ENCODE assay signal across 27 cellular contexts in the genomic region with DNA sequence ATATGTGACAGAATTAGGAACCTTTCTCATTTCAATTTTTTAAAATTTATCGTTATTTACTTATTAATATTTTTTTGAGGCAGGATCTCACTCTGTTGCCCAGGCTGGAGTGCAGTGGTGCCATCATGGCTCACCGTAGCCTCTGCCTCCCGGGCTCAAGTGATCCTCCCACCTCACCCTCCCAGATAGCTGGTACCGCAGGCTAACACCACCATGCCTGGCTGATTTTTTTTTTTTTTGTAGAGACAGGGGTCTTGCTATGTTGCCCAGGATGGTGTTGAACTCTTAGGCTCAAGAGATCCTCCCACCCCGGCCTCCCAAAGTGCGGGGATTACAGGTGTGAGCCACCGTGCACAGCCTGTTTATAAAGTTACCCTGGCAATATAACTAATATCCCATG.
A peak's percentile ranks its signal among the peaks of the same experiment; 100 is the strongest.
DNase-seq lines count a peak whose midpoint lies in the region; ATAC-seq, FAIRE-seq and TF ChIP-seq lines count a peak whose summit lies in the region.
"Had no signal": no experiment of that assay in that cellular context is flagged by ENCODE, and none has a peak within 500 bp of the region (broad histone marks: within the 10 kb centered on the region; RNA-seq: fewer than 3 reads in every experiment).

No MANE protein-coding gene starts in this region.

- CTCF ChIA-PET in A549 (lab: Yijun Ruan, JAX): interaction anchor here (0.8 to 2.2 kb wide), 2 partner anchors 48 to 91 kb away, joined by 4 to 5 read pairs; no protein-coding TSS in a partner anchor

- FAIRE-seq in A549 (lab: Jason Lieb, UNC): no peak
- FAIRE-seq: A204.1, GM12892 had no signal

- peaks cover under 1% of the 10 kb centered on the region for H3K36me3 Mint-ChIP-seq in stimulated activated effector memory CD8-positive, alpha-beta T cell treated with anti-CD3 and anti-CD28 coated beads, Interleukin-12 subunit alpha, Interleukin-12 subunit beta, amount 100 ng/mL, for 72 hours

- POLR2A ChIA-PET in A549 (lab: Yijun Ruan, JAX): interaction anchor here (1.9 kb wide), 1 partner anchor 82 kb away, joined by 5 read pairs; no protein-coding TSS in a partner anchor

- no peak overlapping the region for H3K4me3 Mint-ChIP-seq in stimulated activated effector memory CD8-positive, alpha-beta T cell treated with anti-CD3 and anti-CD28 coated beads, Interleukin-12 subunit alpha, Interleukin-12 subunit beta, amount 100 ng/mL, for 72 hours
- H3K4me3 Mint-ChIP-seq: activated T-cell treated with anti-CD3 and anti-CD28 coated beads, Interleukin-2, amount 50 U/mL, for 24 hours had no signal

- H3K27me3 ChIP-seq in esophagus (ENCODE audit: control insufficient read depth in 1 of 2, insufficient read depth in 2 of 2, low read length in 2 of 2) (no peaks in the 10 kb centered on the region), mucosa of rectum (ENCODE audit: control insufficient read depth in 2 of 2, insufficient read depth in 2 of 2, low read length in 2 of 2) (no peaks in the 10 kb centered on the region), testis (no peaks in the 10 kb centered on the region)

- 90% methylated on average over 7 of the region's 7 CpGs for WGBS in A549 (ENCODE audit: missing lambda C conversion rate)
- 94 to 98% methylated on average over 7 of the region's 7 CpGs for WGBS in esophagus, 2 donors
- 95 to 96% methylated on average over 7 of the region's 7 CpGs for WGBS in testis, 2 donors

- H3K4me1 ChIP-seq in A549: peaks cover 48% of the 10 kb centered on the region
- no peaks in the 10 kb centered on the region for H3K4me1 ChIP-seq in esophagus (ENCODE audit: control insufficient read depth in 2 of 2, insufficient read depth in 2 of 2, low read length in 1 of 2)
- peaks cover 0 to 3% of the 10 kb centered on the region in 2 donors for H3K4me1 ChIP-seq in mucosa of rectum (ENCODE audit: control insufficient read depth in 2 of 2, insufficient read depth in 2 of 2, low read length in 2 of 2)
- peaks cover 5% of the 10 kb centered on the region for H3K4me1 ChIP-seq in testis
- H3K4me1 ChIP-seq: psoas muscle had no signal

- no peak for TF ChIP-seq EP300 in A549 (IDR thresholded peaks at IDR 0.05)

- TF ChIP-seq CTCF in A549 (IDR thresholded peaks at IDR 0.05): no peak
- TF ChIP-seq CTCF in testis (IDR thresholded peaks at IDR 0.05): no peak

- ATAC-seq in A549: no peak
- ATAC-seq in stimulated activated effector memory CD8-positive, alpha-beta T cell treated with anti-CD3 and anti-CD28 coated beads, Interleukin-12 subunit alpha, Interleukin-12 subunit beta, amount 100 ng/mL, for 72 hours: no peak
- ATAC-seq: psoas muscle, Right ventricle myocardium inferior had no signal

- no peak overlapping the region for H3K9ac ChIP-seq in mucosa of rectum (ENCODE audit: low read depth in 1 of 2, low read length in 2 of 2)

- H3K9me3 ChIP-seq in A549 (no peaks in the 10 kb centered on the region), esophagus (ENCODE audit: control insufficient read depth in 2 of 2, insufficient read depth in 1 of 2, low read depth in 1 of 2, low read length in 1 of 2) (no peaks in the 10 kb centered on the region), mucosa of rectum (ENCODE audit: control insufficient read depth in 2 of 2, low read length in 2 of 2) (no peaks in the 10 kb centered on the region), testis (no peaks in the 10 kb centered on the region)
- H3K9me3 ChIP-seq: psoas muscle had no signal

- H3K4me3 ChIP-seq in A549: no peak overlapping the region
- no peak overlapping the region for H3K4me3 ChIP-seq in esophagus (ENCODE audit: low read depth in 1 of 2, low read length in 2 of 2)
- no peak overlapping the region for H3K4me3 ChIP-seq in mucosa of rectum (ENCODE audit: low read length in 2 of 2)
- no peak overlapping the region for H3K4me3 ChIP-seq in testis

- DNase-seq in A549 (ENCODE audit: low read depth in 1 of 2, low spot score in 1 of 2) (no peak), testis (no peak), SHP77 (lab: John Stamatoyannopoulos, UW) (no peak), ecto neural progenitor cell (ENCODE audit: low spot score) (no peak)
- no peak for DNase-seq in activated T-cell treated with anti-CD3 and anti-CD28 coated beads, Interleukin-2, amount 50 U/mL, for 48 hours
- DNase-seq in stimulated activated effector memory CD8-positive, alpha-beta T cell treated with anti-CD3 and anti-CD28 coated beads, Interleukin-12 subunit alpha, Interleukin-12 subunit beta, amount 100 ng/mL, for 72 hours (ENCODE audit: low spot score in 2 of 2): no peak
- DNase-seq: activated CD4-positive, alpha-beta T cell treated with anti-CD3 and anti-CD28 coated beads for 48 hours; activated naive CD4-positive, alpha-beta T cell treated with Interleukin-2 at 50 U/mL for 16 hours; activated T-cell treated with anti-CD3 and anti-CD28 coated beads, Interleukin-2, amount 50 U/mL, for 24 hours; CD4-positive, alpha-beta memory T cell; cerebellar nuclear complex; EL; head of caudate nucleus; Kasumi-1; kidney glomerular epithelial cell; NCI-H446 treated with DMSO at 0.1 percent for 48 hours; NCI-H82; psoas muscle; stimulated activated CD4-positive, alpha-beta T cell treated with anti-CD3 and anti-CD28 coated beads, Interleukin-1b, Interleukin-23, amount 100 ng/mL, for 48 hours; T-helper 9 cell had no signal

- H3K27ac ChIP-seq in A549 (peak overlapping the region; percentile 99 to 100), esophagus (ENCODE audit: low read depth in 2 of 2, low read length in 1 of 2) (peak overlapping the region; percentile 62 to 67), mucosa of rectum (ENCODE audit: low read depth in 2 of 2, low read length in 2 of 2) (peak overlapping the region; percentile 39 to 67), testis (peak overlapping the region; percentile 97)
- H3K27ac ChIP-seq: VCaP had no signal

- TF ChIP-seq POLR2A in A549 (IDR thresholded peaks at IDR 0.05; ENCODE audit: low read length): no peak
- no peak for TF ChIP-seq POLR2A in testis (IDR thresholded peaks at IDR 0.05)

- intact Hi-C loops in testis (cut with DNase I; ENCODE audit: low total_unique reads): no loop called here

- H3K4me1 Mint-ChIP-seq in stimulated activated effector memory CD8-positive, alpha-beta T cell treated with anti-CD3 and anti-CD28 coated beads, Interleukin-12 subunit alpha, Interleukin-12 subunit beta, amount 100 ng/mL, for 72 hours: peaks cover under 1% of the 10 kb centered on the region

- no peak for TF ChIP-seq RAD21 in A549 (conservative IDR thresholded peaks at IDR 0.05 in 1 of 2, IDR thresholded peaks at IDR 0.05 in 1 of 2)

- H3K27ac Mint-ChIP-seq in stimulated activated effector memory CD8-positive, alpha-beta T cell treated with anti-CD3 and anti-CD28 coated beads, Interleukin-12 subunit alpha, Interleukin-12 subunit beta, amount 100 ng/mL, for 72 hours: no peak overlapping the region
- H3K27ac Mint-ChIP-seq: activated T-cell treated with anti-CD3 and anti-CD28 coated beads, Interleukin-2, amount 50 U/mL, for 24 hours; CD4-positive, alpha-beta memory T cell had no signal

- H3K36me3 ChIP-seq in esophagus (ENCODE audit: control insufficient read depth in 2 of 2, insufficient read depth in 2 of 2, low read length in 1 of 2): no peaks in the 10 kb centered on the region
- no peaks in the 10 kb centered on the region for H3K36me3 ChIP-seq in mucosa of rectum (ENCODE audit: control insufficient read depth in 2 of 2, insufficient read depth in 2 of 2, low read length in 2 of 2)
- H3K36me3 ChIP-seq in testis (ENCODE audit: low read depth, missing control alignments): no peaks in the 10 kb centered on the region

- no peak overlapping the region for H3K4me2 ChIP-seq in A549

- no peaks in the 10 kb centered on the region for H3K9me3 Mint-ChIP-seq in stimulated activated effector memory CD8-positive, alpha-beta T cell treated with anti-CD3 and anti-CD28 coated beads, Interleukin-12 subunit alpha, Interleukin-12 subunit beta, amount 100 ng/mL, for 72 hours
- H3K9me3 Mint-ChIP-seq: activated T-cell treated with anti-CD3 and anti-CD28 coated beads, Interleukin-2, amount 50 U/mL, for 24 hours; brain; CD4-positive, alpha-beta memory T cell had no signal

TF ChIP-seq in A549, 52 proteins besides CTCF, POLR2A, EP300 and RAD21:
- TF ChIP-seq EHMT2 (IDR thresholded peaks at IDR 0.05; ENCODE audit: low read depth) (no peak), POLR2AphosphoS2 (conservative IDR thresholded peaks at IDR 0.05; ENCODE audit: low read length) (no peak), EHF (CRISPR knock-in tag; IDR thresholded peaks at IDR 0.05) (no peak), PHF8 (IDR thresholded peaks at IDR 0.05; ENCODE audit: borderline replicate concordance, low read depth) (no peak), HDAC2 (IDR thresholded peaks at IDR 0.05) (no peak)
- TF ChIP-seq, protein P1, sequence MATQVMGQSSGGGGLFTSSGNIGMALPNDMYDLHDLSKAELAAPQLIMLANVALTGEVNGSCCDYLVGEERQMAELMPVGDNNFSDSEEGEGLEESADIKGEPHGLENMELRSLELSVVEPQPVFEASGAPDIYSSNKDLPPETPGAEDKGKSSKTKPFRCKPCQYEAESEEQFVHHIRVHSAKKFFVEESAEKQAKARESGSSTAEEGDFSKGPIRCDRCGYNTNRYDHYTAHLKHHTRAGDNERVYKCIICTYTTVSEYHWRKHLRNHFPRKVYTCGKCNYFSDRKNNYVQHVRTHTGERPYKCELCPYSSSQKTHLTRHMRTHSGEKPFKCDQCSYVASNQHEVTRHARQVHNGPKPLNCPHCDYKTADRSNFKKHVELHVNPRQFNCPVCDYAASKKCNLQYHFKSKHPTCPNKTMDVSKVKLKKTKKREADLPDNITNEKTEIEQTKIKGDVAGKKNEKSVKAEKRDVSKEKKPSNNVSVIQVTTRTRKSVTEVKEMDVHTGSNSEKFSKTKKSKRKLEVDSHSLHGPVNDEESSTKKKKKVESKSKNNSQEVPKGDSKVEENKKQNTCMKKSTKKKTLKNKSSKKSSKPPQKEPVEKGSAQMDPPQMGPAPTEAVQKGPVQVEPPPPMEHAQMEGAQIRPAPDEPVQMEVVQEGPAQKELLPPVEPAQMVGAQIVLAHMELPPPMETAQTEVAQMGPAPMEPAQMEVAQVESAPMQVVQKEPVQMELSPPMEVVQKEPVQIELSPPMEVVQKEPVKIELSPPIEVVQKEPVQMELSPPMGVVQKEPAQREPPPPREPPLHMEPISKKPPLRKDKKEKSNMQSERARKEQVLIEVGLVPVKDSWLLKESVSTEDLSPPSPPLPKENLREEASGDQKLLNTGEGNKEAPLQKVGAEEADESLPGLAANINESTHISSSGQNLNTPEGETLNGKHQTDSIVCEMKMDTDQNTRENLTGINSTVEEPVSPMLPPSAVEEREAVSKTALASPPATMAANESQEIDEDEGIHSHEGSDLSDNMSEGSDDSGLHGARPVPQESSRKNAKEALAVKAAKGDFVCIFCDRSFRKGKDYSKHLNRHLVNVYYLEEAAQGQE (IDR thresholded peaks at IDR 0.05): no peak
- TF ChIP-seq, protein P2, sequence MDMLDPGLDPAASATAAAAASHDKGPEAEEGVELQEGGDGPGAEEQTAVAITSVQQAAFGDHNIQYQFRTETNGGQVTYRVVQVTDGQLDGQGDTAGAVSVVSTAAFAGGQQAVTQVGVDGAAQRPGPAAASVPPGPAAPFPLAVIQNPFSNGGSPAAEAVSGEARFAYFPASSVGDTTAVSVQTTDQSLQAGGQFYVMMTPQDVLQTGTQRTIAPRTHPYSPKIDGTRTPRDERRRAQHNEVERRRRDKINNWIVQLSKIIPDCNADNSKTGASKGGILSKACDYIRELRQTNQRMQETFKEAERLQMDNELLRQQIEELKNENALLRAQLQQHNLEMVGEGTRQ (IDR thresholded peaks at IDR 0.05): no peak
